In genomic region chr2:98809878-98810587, GRCh38 we compare ENCODE assay signal across 17 cellular contexts.
"Had no signal": no experiment of that assay in that cellular context is flagged by ENCODE, and none has a peak within 500 bp of the region (broad histone marks: within the 10 kb centered on the region; RNA-seq: fewer than 3 reads in every experiment).

No MANE protein-coding gene starts in this region.

- H3K9me3 ChIP-seq: colonic mucosa, esophagus muscularis mucosa, left lung, thyroid gland had no signal

- H3K27ac ChIP-seq: colonic mucosa, esophagus muscularis mucosa, thyroid gland had no signal

- ATAC-seq: activated CD4-positive, CD25-positive, alpha-beta regulatory T cell treated with anti-CD3 and anti-CD28 coated beads, Interleukin-2, amount 50 U/mL, for 24 hours; activated T-helper 17 cell treated with anti-CD3 and anti-CD28 coated beads, Interleukin-2, amount 50 U/mL, for 72 hours; left lung had no signal

- DNase-seq: activated CD4-positive, alpha-beta T cell treated with anti-CD3 and anti-CD28 coated beads, Interleukin-2, amount 50 U/mL, for 4 hours; activated naive CD4-positive, alpha-beta T cell; activated naive CD8-positive, alpha-beta T cell treated with anti-CD3 and anti-CD28 coated beads for 36 hours; activated T-cell treated with anti-CD3 and anti-CD28 coated beads for 4 hours; amniotic stem cell; central memory CD4-positive, alpha-beta T cell; colonic mucosa; effector CD4-positive, alpha-beta T cell; left lung; stimulated activated CD4-positive, alpha-beta T cell treated with anti-CD3 and anti-CD28 coated beads, Interleukin-12 subunit alpha, Interleukin-12 subunit beta, amount 100 ng/mL, for 4 hours; stimulated activated CD4-positive, alpha-beta T cell treated with anti-CD3 and anti-CD28 coated beads, Interleukin-1b, Interleukin-23, amount 100 ng/mL, for 48 hours; stimulated activated CD8-positive, alpha-beta memory T cell treated with anti-CD3 and anti-CD28 coated beads, Interleukin-4, amount 100 ng/mL, for 48 hours; stimulated activated naive CD4-positive, alpha-beta T cell; thyroid gland had no signal

- H3K4me3 ChIP-seq: colonic mucosa, esophagus muscularis mucosa, left lung, thyroid gland had no signal

- H3K36me3 ChIP-seq: colonic mucosa, esophagus muscularis mucosa, left lung, thyroid gland had no signal

- H3K27me3 ChIP-seq: colonic mucosa, esophagus muscularis mucosa, left lung, thyroid gland had no signal

- H3K4me1 ChIP-seq: colonic mucosa had no signal
